Comparison of ENCODE assay signal across 8 cellular contexts in the genomic region with DNA sequence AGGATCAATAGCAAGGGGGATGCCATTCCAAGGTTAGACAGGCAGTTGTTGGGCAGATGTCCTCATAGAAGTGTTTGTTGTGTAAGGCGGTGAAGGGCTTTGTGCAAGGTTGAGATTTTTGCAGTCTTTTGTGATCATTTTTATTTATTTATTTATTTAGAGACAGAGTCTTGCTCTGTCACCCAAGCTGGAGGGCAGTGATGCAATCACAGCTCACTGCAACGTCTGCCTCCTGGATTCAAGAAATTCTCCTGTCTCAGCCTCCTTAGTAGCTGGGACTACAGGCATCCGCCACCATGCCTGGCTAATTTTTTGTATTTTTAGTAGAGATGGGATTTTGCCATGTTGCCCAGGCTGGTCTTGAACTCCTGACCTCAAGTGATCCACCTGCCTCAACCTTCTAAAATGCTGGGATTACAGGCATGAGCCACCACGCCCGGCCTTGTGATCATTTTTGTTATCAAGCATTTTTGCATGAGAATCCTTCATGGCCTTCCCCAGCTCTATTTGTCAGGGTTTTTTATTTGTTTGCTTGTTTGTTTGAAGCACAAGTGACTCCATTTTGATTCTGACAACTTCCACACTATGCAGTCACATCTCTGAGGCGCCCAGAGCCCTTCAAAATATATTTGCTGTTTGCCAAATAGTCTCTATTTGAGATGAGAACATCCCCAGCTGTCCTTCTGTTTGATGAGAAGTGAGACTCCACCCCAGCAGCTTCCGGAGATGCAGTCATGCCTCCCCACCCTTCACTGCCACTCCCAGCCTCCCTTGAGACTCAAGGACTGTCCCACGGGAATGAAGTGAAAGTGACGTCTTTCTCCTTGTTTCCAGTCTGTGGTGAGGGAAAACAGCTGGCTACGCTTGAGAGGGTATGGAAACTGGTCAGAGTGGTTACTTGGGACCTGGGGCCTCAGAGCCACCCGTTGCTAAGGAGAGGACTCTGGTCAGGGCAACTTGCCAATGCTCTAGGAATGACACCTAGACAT. TPM values are rescaled to one million over a fixed set of nuclear protein-coding genes. Genes with fewer than 3 reads are reported as not detected.
A peak's percentile ranks its signal among the peaks of the same experiment; 100 is the strongest.
DNase-seq lines count a peak whose midpoint lies in the region; ATAC-seq, FAIRE-seq and TF ChIP-seq lines count a peak whose summit lies in the region.

No MANE protein-coding gene starts in this region.

- no peaks in the 10 kb centered on the region for H3K36me3 Mint-ChIP-seq in endothelial cell (ENCODE audit: low read depth, unreplicated experiment)

- peak; percentile 20 to 87 for DNase-seq in A549 (ENCODE audit: low read depth in 1 of 2, low spot score in 1 of 2)
- DNase-seq in NCI-H748 treated with DMSO at 0.1 percent for 48 hours (lab: John Stamatoyannopoulos, UW) = peak; percentile 57
- DNase-seq in fibroblast of pulmonary artery (ENCODE audit: low read depth) = peak; percentile 91
- DNase-seq in stromal cell of bone marrow (ENCODE audit: low read depth) = peak; percentile 47
- DNase-seq in endothelial cell (ENCODE audit: low spot score) = no peak

- no peaks in the 10 kb centered on the region for H3K9me3 ChIP-seq in A549

- TF ChIP-seq CTCF in A549 (IDR thresholded peaks at IDR 0.05) = no peak
- TF ChIP-seq CTCF in fibroblast of pulmonary artery (IDR thresholded peaks at IDR 0.05; ENCODE audit: low read length, missing control alignments) = no peak
- TF ChIP-seq CTCF in endothelial cell (IDR thresholded peaks at IDR 0.05; ENCODE audit: unreplicated experiment) = no peak

- FAIRE-seq in A549 (lab: Jason Lieb, UNC) = no peak

- TF ChIP-seq RAD21 in A549 (conservative IDR thresholded peaks at IDR 0.05 in 1 of 2, IDR thresholded peaks at IDR 0.05 in 1 of 2) = no peak

- no peak overlapping the region for H3K27ac Mint-ChIP-seq in endothelial cell (ENCODE audit: unreplicated experiment)

- H3K4me3 ChIP-seq in A549 (no peak overlapping the region), fibroblast of pulmonary artery (replicated peaks; ENCODE audit: low read depth, low read length) (no peak overlapping the region)

- H3K4me1 Mint-ChIP-seq in endothelial cell (ENCODE audit: unreplicated experiment) = no peaks in the 10 kb centered on the region

- POLR2A ChIA-PET in A549 (lab: Yijun Ruan, JAX) = interaction anchor here (0.6 to 0.7 kb wide), 2 partner anchors 12 to 43 kb away, joined by 3 to 5 read pairs; no protein-coding TSS in a partner anchor

- CTCF ChIA-PET in A549 (lab: Yijun Ruan, JAX) = interaction anchor here (0.6 to 2.1 kb wide), 4 partner anchors 13 to 242 kb away, joined by 3 to 13 read pairs (median 8); no protein-coding TSS in a partner anchor

- 46% methylated on average over 9 of the region's 11 CpGs for WGBS in A549 (ENCODE audit: missing lambda C conversion rate)

- H3K4me2 ChIP-seq in A549 = peak overlapping the region; percentile 44

- H3K27ac ChIP-seq in A549 = peak overlapping the region; percentile 33 to 61; a peak in 2 of 6 replicates

- H3K4me3 Mint-ChIP-seq in endothelial cell (ENCODE audit: unreplicated experiment) = no peak overlapping the region

- H3K9me3 Mint-ChIP-seq in endothelial cell (ENCODE audit: unreplicated experiment) = no peaks in the 10 kb centered on the region

- H3K27me3 Mint-ChIP-seq in endothelial cell (ENCODE audit: unreplicated experiment) = no peaks in the 10 kb centered on the region

- ATAC-seq in A549 (peak; percentile 72 to 87), GM18861 (IDR thresholded peaks at IDR 0.05; ENCODE audit: unreplicated experiment) (peak; percentile 55), HG03045 (IDR thresholded peaks at IDR 0.05; ENCODE audit: unreplicated experiment) (peak; percentile 49), GM19452 (IDR thresholded peaks at IDR 0.05; ENCODE audit: unreplicated experiment) (no peak)

- no peak for TF ChIP-seq EP300 in A549 (IDR thresholded peaks at IDR 0.05)

- TF ChIP-seq POLR2A in A549 (IDR thresholded peaks at IDR 0.05; ENCODE audit: low read length) = no peak

- peaks cover 14% of the 10 kb centered on the region for H3K4me1 ChIP-seq in A549

TF ChIP-seq in A549, 52 proteins besides CTCF, POLR2A, EP300 and RAD21:
- TF ChIP-seq, protein P1, sequence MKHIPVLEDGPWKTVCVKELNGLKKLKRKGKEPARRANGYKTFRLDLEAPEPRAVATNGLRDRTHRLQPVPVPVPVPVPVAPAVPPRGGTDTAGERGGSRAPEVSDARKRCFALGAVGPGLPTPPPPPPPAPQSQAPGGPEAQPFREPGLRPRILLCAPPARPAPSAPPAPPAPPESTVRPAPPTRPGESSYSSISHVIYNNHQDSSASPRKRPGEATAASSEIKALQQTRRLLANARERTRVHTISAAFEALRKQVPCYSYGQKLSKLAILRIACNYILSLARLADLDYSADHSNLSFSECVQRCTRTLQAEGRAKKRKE (CRISPR knock-in tag; IDR thresholded peaks at IDR 0.05; ENCODE audit: low read depth) = peak; percentile 97
- TF ChIP-seq TP53 (CRISPR knock-in tag; IDR thresholded peaks at IDR 0.05) = peak; percentile 75; the same call in 1 of the 2 replicates
- no peak for TF ChIP-seq MAZ (IDR thresholded peaks at IDR 0.05; ENCODE audit: borderline replicate concordance, low read depth, low read length)
- peak; percentile 100 for TF ChIP-seq ZSCAN20 (CRISPR knock-in tag; IDR thresholded peaks at IDR 0.05)
- TF ChIP-seq EHF (CRISPR knock-in tag; IDR thresholded peaks at IDR 0.05) = peak; percentile 99
- peak; percentile 92 for TF ChIP-seq FOSB (CRISPR knock-in tag; IDR thresholded peaks at IDR 0.05)
- no peak for TF ChIP-seq SMC3 (IDR thresholded peaks at IDR 0.05)
- TF ChIP-seq RARB (CRISPR knock-in tag; IDR thresholded peaks at IDR 0.05) = 0 out of 2 replicates have a peak, but pooled peaks have one; percentile 41
- peak; percentile 100 for TF ChIP-seq HEYL (CRISPR knock-in tag; IDR thresholded peaks at IDR 0.05)
- TF ChIP-seq, protein P2, sequence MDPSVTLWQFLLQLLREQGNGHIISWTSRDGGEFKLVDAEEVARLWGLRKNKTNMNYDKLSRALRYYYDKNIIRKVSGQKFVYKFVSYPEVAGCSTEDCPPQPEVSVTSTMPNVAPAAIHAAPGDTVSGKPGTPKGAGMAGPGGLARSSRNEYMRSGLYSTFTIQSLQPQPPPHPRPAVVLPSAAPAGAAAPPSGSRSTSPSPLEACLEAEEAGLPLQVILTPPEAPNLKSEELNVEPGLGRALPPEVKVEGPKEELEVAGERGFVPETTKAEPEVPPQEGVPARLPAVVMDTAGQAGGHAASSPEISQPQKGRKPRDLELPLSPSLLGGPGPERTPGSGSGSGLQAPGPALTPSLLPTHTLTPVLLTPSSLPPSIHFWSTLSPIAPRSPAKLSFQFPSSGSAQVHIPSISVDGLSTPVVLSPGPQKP (IDR thresholded peaks at IDR 0.05; ENCODE audit: low read depth, low read length) = no peak
- TF ChIP-seq, protein P3, sequence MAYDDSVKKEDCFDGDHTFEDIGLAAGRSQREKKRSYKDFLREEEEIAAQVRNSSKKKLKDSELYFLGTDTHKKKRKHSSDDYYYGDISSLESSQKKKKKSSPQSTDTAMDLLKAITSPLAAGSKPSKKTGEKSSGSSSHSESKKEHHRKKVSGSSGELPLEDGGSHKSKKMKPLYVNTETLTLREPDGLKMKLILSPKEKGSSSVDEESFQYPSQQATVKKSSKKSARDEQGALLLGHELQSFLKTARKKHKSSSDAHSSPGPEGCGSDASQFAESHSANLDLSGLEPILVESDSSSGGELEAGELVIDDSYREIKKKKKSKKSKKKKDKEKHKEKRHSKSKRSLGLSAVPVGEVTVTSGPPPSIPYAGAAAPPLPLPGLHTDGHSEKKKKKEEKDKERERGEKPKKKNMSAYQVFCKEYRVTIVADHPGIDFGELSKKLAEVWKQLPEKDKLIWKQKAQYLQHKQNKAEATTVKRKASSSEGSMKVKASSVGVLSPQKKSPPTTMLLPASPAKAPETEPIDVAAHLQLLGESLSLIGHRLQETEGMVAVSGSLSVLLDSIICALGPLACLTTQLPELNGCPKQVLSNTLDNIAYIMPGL (CRISPR knock-in tag; IDR thresholded peaks at IDR 0.05; ENCODE audit: borderline replicate concordance) = 0 out of 2 replicates have a peak, but pooled peaks have one; percentile 61
- TF ChIP-seq HOXB5 (CRISPR knock-in tag; IDR thresholded peaks at IDR 0.05) = peak; percentile 94; the same call in 1 of the 2 replicates
- TF ChIP-seq ZNF302 (CRISPR knock-in tag; IDR thresholded peaks at IDR 0.05) = peak; percentile 90; the same call in 1 of the 2 replicates
- peak; percentile 90; the same call in 1 of the 2 replicates for TF ChIP-seq HOXB13 (CRISPR knock-in tag; IDR thresholded peaks at IDR 0.05; ENCODE audit: low read depth)
- no peak for TF ChIP-seq FOSL2 (IDR thresholded peaks at IDR 0.05)
- TF ChIP-seq FOSL2 (CRISPR knock-in tag; IDR thresholded peaks at IDR 0.05) = peak; percentile 23
- no peak for TF ChIP-seq NR3C1 (IDR thresholded peaks at IDR 0.05)
- no peak for TF ChIP-seq TFCP2L1 (CRISPR knock-in tag; IDR thresholded peaks at IDR 0.05)
- TF ChIP-seq FOXS1 (CRISPR knock-in tag; IDR thresholded peaks at IDR 0.05) = peak; percentile 97
TF ChIP-seq in A549: peak in this region for 13.

RNA-seq across cellular contexts. Expression of a gene that starts 38.0 kb away (rescaled TPM):
- polyA plus RNA-seq in A549 (2011; rRNA removed) = 17.6 and 19.4 TPM in 2 replicates
- 8.2 and 8.6 TPM in 2 replicates for polyA plus RNA-seq in A549 (2012; cell fraction: cytosol; rRNA removed)
- polyA plus RNA-seq in A549 (2012; cell fraction: nucleus; rRNA removed) = 14.6 and 24.9 TPM in 2 replicates
- 10.1 to 12.1 TPM (median 11.1 TPM) in 3 replicates for polyA plus RNA-seq in A549 (2017; fragmentation: RNase III; extraction: RNeasy Plus Mini Kit Qiagen cat#74134 plus additional on column Dnase treatment)
- 2.8 TPM in 2 replicates for polyA minus RNA-seq in A549 (2011; rRNA and poly(A)+ RNA removed)
- total RNA-seq in endothelial cell (ENCODE audit: unreplicated experiment) = 35.5 TPM

RNA-seq across cellular contexts. Expression of a gene that starts 38.6 kb away (rescaled TPM):
- 47.2 and 54.6 TPM in 2 replicates for polyA plus RNA-seq in A549 (2011; rRNA removed)
- polyA plus RNA-seq in A549 (2012; cell fraction: cytosol; rRNA removed) = 25.3 and 34.4 TPM in 2 replicates
- polyA plus RNA-seq in A549 (2012; cell fraction: nucleus; rRNA removed) = 9.5 and 13.0 TPM in 2 replicates
- polyA plus RNA-seq in A549 (2017; fragmentation: RNase III; extraction: RNeasy Plus Mini Kit Qiagen cat#74134 plus additional on column Dnase treatment) = 20.8 to 24.2 TPM (median 21.6 TPM) in 3 replicates
- 52.9 and 71.0 TPM in 2 replicates for polyA minus RNA-seq in A549 (2011; rRNA and poly(A)+ RNA removed)
- 32.1 TPM for total RNA-seq in endothelial cell (ENCODE audit: unreplicated experiment)

RNA-seq across cellular contexts. Expression of a gene that starts 49.7 kb away (rescaled TPM):
- 0.83 and 1.1 TPM in 2 replicates for polyA plus RNA-seq in A549 (2011; rRNA removed)
- polyA plus RNA-seq in A549 (2012; cell fraction: cytosol; rRNA removed) = 0.08 and 0.12 TPM in 2 replicates
- 0.05 TPM in 1 of 2 replicates, not detected in the other for polyA plus RNA-seq in A549 (2012; cell fraction: nucleus; rRNA removed)
- polyA plus RNA-seq in A549 (2017; fragmentation: RNase III; extraction: RNeasy Plus Mini Kit Qiagen cat#74134 plus additional on column Dnase treatment) = 0.51 to 1.0 TPM (median 0.75 TPM) in 3 replicates
- polyA minus RNA-seq in A549 (2011; rRNA and poly(A)+ RNA removed) = not detected in 2 replicates
- 3.3 TPM for total RNA-seq in endothelial cell (ENCODE audit: unreplicated experiment)
